Comparison of ENCODE assay signal across 14 cellular contexts in the genomic region with DNA sequence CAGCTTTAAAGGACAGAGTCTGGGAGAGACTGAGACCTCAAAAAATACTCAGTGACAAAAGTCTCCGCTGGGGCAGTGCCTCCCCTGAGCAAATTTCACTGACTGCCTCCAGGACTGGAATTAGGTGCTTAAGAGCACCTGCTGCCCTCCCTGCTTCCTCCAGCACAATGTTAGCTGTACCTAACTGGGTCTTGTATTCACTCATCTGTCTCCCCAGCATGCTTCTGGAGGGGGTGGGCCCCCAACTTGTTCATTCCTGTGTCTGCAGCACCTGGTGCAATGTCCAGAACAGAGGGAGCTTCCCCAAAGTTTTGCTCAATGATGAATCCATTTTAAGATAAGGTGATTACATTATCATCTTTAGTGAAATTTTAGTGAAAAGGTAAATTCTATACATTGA.
DNase-seq lines count a peak whose midpoint lies in the region; ATAC-seq lines count a peak whose summit lies in the region.
"Had no signal": no experiment of that assay in that cellular context is flagged by ENCODE, and none has a peak within 500 bp of the region (broad histone marks: within the 10 kb centered on the region; RNA-seq: fewer than 3 reads in every experiment).

No MANE protein-coding gene starts in this region.

- H3K36me3 ChIP-seq in Karpas-422 (ENCODE audit: insufficient read depth, low read length): no peaks in the 10 kb centered on the region
- H3K36me3 ChIP-seq: colonic mucosa had no signal

- no peaks in the 10 kb centered on the region for H3K27me3 ChIP-seq in Karpas-422 (ENCODE audit: low read length)
- H3K27me3 ChIP-seq: colonic mucosa had no signal

- no peaks in the 10 kb centered on the region for H4K20me1 ChIP-seq in Karpas-422 (ENCODE audit: insufficient read depth, low read depth, low read length)

- DNase-seq in Karpas-422 (peak; percentile 83), NCI-H1436 treated with DMSO at 0.1 percent for 48 hours (lab: John Stamatoyannopoulos, UW) (no peak), GF-D8 (lab: John Stamatoyannopoulos, UW) (no peak)
- DNase-seq: activated CD4-positive, alpha-beta T cell treated with anti-CD3 and anti-CD28 coated beads, Interleukin-2, amount 50 U/mL, for 48 hours; amygdala; colonic mucosa; substantia nigra; T-helper 9 cell had no signal

- H3K4me1 ChIP-seq in Karpas-422 (ENCODE audit: low read length): peaks cover 58% of the 10 kb centered on the region
- H3K4me1 ChIP-seq: colonic mucosa had no signal

- peak overlapping the region; percentile 67 for H3K4me3 ChIP-seq in Karpas-422 (ENCODE audit: low read length)
- H3K4me3 ChIP-seq: colonic mucosa had no signal

- ATAC-seq in GM18502 (IDR thresholded peaks at IDR 0.05; ENCODE audit: poor library complexity, unreplicated experiment) (peak; percentile 59), GM19467 (IDR thresholded peaks at IDR 0.05; ENCODE audit: unreplicated experiment) (peak; percentile 34), HG03045 (IDR thresholded peaks at IDR 0.05; ENCODE audit: unreplicated experiment) (peak; percentile 34), HG02840 (IDR thresholded peaks at IDR 0.05; ENCODE audit: low FRiP score, unreplicated experiment) (no peak), HG02798 (IDR thresholded peaks at IDR 0.05; ENCODE audit: poor library complexity, unreplicated experiment) (no peak)

- peak overlapping the region; percentile 67 for H3K9ac ChIP-seq in Karpas-422 (ENCODE audit: low read length)

- H3K4me2 ChIP-seq in Karpas-422 (ENCODE audit: low read depth, low read length, poor library complexity, severe bottlenecking): peak overlapping the region; percentile 75

- H3K9me2 ChIP-seq in Karpas-422 (replicated peaks; ENCODE audit: insufficient read depth, low read length): no peaks in the 10 kb centered on the region

- no peaks in the 10 kb centered on the region for H3K9me3 ChIP-seq in Karpas-422 (ENCODE audit: low read length)
- H3K9me3 ChIP-seq: colonic mucosa had no signal

- peak overlapping the region; percentile 47; the same call in 1 of the 2 replicates for H2AFZ ChIP-seq in Karpas-422 (ENCODE audit: low read length)

- H3K27ac ChIP-seq in Karpas-422 (ENCODE audit: low read length): peak overlapping the region; percentile 90
- H3K27ac ChIP-seq: colonic mucosa, epithelial cell of prostate had no signal

- peaks cover 51% of the 10 kb centered on the region for H3K79me2 ChIP-seq in Karpas-422 (ENCODE audit: low read length)

Comparison
In these comparisons a context has a peak if more than half of its experiments do, and no peak if none do; other contexts are left out.
1. ATAC-seq: peak in GM18502 (single experiment), GM19467 (single experiment) and HG03045 (single experiment); none in HG02840 (single experiment) and HG02798 (single experiment).